ENCODE assay signal across 8 cellular contexts in genomic region chr17:733743-734142, GRCh38. TPM values are rescaled to one million over a fixed set of nuclear protein-coding genes. Genes with fewer than 3 reads are reported as not detected.
DNase-seq lines count a peak whose midpoint lies in the region; ATAC-seq and TF ChIP-seq lines count a peak whose summit lies in the region.

No MANE protein-coding gene starts in this region.

- H3K9me3 Mint-ChIP-seq in memory B cell: no peaks in the 10 kb centered on the region

- no peak for TF ChIP-seq CTCF in AG09309 (IDR thresholded peaks at IDR 0.05; ENCODE audit: control insufficient read depth, insufficient read depth, low read depth, low read length, missing control alignments)
- TF ChIP-seq CTCF in HCT116 (IDR thresholded peaks at IDR 0.05 in 2 of 3, conservative IDR thresholded peaks at IDR 0.05 in 1 of 3; ENCODE audit: borderline replicate concordance in 1 of 3, insufficient read depth in 1 of 3, low read depth in 2 of 3, low read length in 2 of 3): no peak

- ATAC-seq in HCT116: no peak
- ATAC-seq in memory B cell (ENCODE audit: low read depth): no peak
- ATAC-seq in GM21381 (IDR thresholded peaks at IDR 0.05; ENCODE audit: unreplicated experiment): no peak
- no peak for ATAC-seq in GM19463 (IDR thresholded peaks at IDR 0.05; ENCODE audit: unreplicated experiment)

- peak overlapping the region; percentile 87 for H3K4me3 Mint-ChIP-seq in memory B cell

- H3K4me3 ChIP-seq in AG09309 (ENCODE audit: control insufficient read depth, low read depth, low read length): peak overlapping the region; percentile 87
- peak overlapping the region; percentile 74 to 76 for H3K4me3 ChIP-seq in HCT116 (replicated peaks in 1 of 2; ENCODE audit: low read depth in 1 of 2, low read length in 2 of 2)
- peak overlapping the region; percentile 77 for H3K4me3 ChIP-seq in adipocyte (ENCODE audit: low read length)

- H3K36me3 ChIP-seq in HCT116 (ENCODE audit: control insufficient read depth in 1 of 2, insufficient read depth in 2 of 2, low read length in 2 of 2) (peaks cover 8 to 19% of the 10 kb centered on the region in 2 experiments; a peak in 3 of 4 replicates), adipocyte (ENCODE audit: control insufficient read depth, insufficient read depth, low read length, severe bottlenecking) (peaks cover 12% of the 10 kb centered on the region)

- TF ChIP-seq RAD21 in HCT116 (IDR thresholded peaks at IDR 0.05; ENCODE audit: low read depth): no peak

- H2AFZ ChIP-seq in HCT116 (ENCODE audit: low read depth, low read length, poor library complexity, severe bottlenecking): no peak overlapping the region

- H3K27ac ChIP-seq in HCT116 (ENCODE audit: low read depth, low read length): peak overlapping the region; percentile 84

- peak overlapping the region; percentile 87 for H3K9ac ChIP-seq in HCT116 (ENCODE audit: low read length)
- peak overlapping the region; percentile 75 for H3K9ac ChIP-seq in adipocyte (ENCODE audit: low read length)

- H3K27ac Mint-ChIP-seq in memory B cell: no peak overlapping the region

- H3K4me1 Mint-ChIP-seq in memory B cell: peaks cover 4% of the 10 kb centered on the region

- POLR2A ChIA-PET in HCT116 (lab: Charles Lee): no interaction called here

- H3K4me1 ChIP-seq in HCT116 (ENCODE audit: control insufficient read depth in 1 of 2, insufficient read depth in 2 of 2, low read length in 2 of 2): peaks cover 3 to 22% of the 10 kb centered on the region in 2 experiments; a peak in 3 of 4 replicates
- H3K4me1 ChIP-seq in adipocyte (ENCODE audit: control insufficient read depth, insufficient read depth, low read length): peaks cover 7% of the 10 kb centered on the region

- no peaks in the 10 kb centered on the region for H4K20me1 ChIP-seq in HCT116 (ENCODE audit: insufficient read depth)

- H3K79me2 ChIP-seq in HCT116 (ENCODE audit: insufficient read depth, low read length): peaks cover 58% of the 10 kb centered on the region

- peak overlapping the region; percentile 90 for H3K4me2 ChIP-seq in HCT116 (ENCODE audit: low read length)

- no peaks in the 10 kb centered on the region for H3K9me2 ChIP-seq in HCT116 (ENCODE audit: insufficient read depth)

- H3K9me3 ChIP-seq in HCT116 (ENCODE audit: control insufficient read depth in 1 of 2, insufficient read depth in 1 of 2, low read depth in 1 of 2, low read length in 2 of 2): no peaks in the 10 kb centered on the region
- H3K9me3 ChIP-seq in adipocyte (ENCODE audit: control insufficient read depth, low read length): no peaks in the 10 kb centered on the region

- intact Hi-C loops in HCT116 (cut with micrococcal nuclease): no loop called here

- no peaks in the 10 kb centered on the region for H3K36me3 Mint-ChIP-seq in memory B cell

- RAD21 ChIA-PET in HCT116 (lab: Charles Lee; ENCODE audit: low non-redundant PET in 1 of 2, low total read pairs in 2 of 2, uncharacterized antibody in 2 of 2, unreplicated experiment in 2 of 2): no interaction called here

- TF ChIP-seq POLR2A in HCT116 (IDR thresholded peaks at IDR 0.05; ENCODE audit: borderline replicate concordance, extremely low read depth, insufficient read depth, insufficient read length): no peak

- CTCF ChIA-PET in HCT116 (lab: Charles Lee): interaction anchor here (0.6 to 1.1 kb wide), 3 partner anchors 263 to 347 kb away, joined by 3 to 4 read pairs (median 4); partner anchors contain the start of gene TIMM22

- H3K27me3 ChIP-seq in HCT116 (ENCODE audit: insufficient read depth, low read length) (no peaks in the 10 kb centered on the region), adipocyte (replicated peaks; ENCODE audit: control insufficient read depth, insufficient read depth, low read length) (no peaks in the 10 kb centered on the region)

- TSS peak; percentile 63 for BruUV-seq in HCT116 (replicated peaks; lab: Mats Ljungman, UMichigan)

- no peak for DNase-seq in AG09309 (ENCODE audit: low read depth)
- DNase-seq in HCT116 (ENCODE audit: low read depth, low spot score): no peak
- no peak for DNase-seq in adipocyte (ENCODE audit: low read depth)
- DNase-seq in memory B cell (ENCODE audit: low spot score in 2 of 2): no peak
- no peak for DNase-seq in foreskin melanocyte
- no peak for DNase-seq in DMS153 (lab: John Stamatoyannopoulos, UW)

- H3K27me3 Mint-ChIP-seq in memory B cell: no peaks in the 10 kb centered on the region

TF ChIP-seq in HCT116, 20 proteins besides CTCF, POLR2A, EP300 and RAD21:
- no peak for TF ChIP-seq SP1 (IDR thresholded peaks at IDR 0.05; ENCODE audit: low read depth)
- TF ChIP-seq REST (IDR thresholded peaks at IDR 0.05; ENCODE audit: low read depth): no peak
- no peak for TF ChIP-seq SRF (IDR thresholded peaks at IDR 0.05; ENCODE audit: low read depth)
- no peak for TF ChIP-seq ELF1 (IDR thresholded peaks at IDR 0.05; ENCODE audit: borderline replicate concordance, low read depth)
- TF ChIP-seq ATF3 (IDR thresholded peaks at IDR 0.05): no peak
- TF ChIP-seq ZFX (IDR thresholded peaks at IDR 0.05): no peak
- TF ChIP-seq ZBTB33 (IDR thresholded peaks at IDR 0.05; ENCODE audit: extremely low read depth, insufficient replicate concordance, low read length): no peak
- TF ChIP-seq SIN3A (IDR thresholded peaks at IDR 0.05; ENCODE audit: low read depth): no peak
- TF ChIP-seq FOSL1 (IDR thresholded peaks at IDR 0.05; ENCODE audit: low read depth): no peak
- no peak for TF ChIP-seq CBX3 (IDR thresholded peaks at IDR 0.05; ENCODE audit: low read depth)
- TF ChIP-seq POLR2AphosphoS5 (IDR thresholded peaks at IDR 0.05; ENCODE audit: low read depth, low read length): no peak
- no peak for TF ChIP-seq CEBPB (IDR thresholded peaks at IDR 0.05; ENCODE audit: low read depth)
- no peak for TF ChIP-seq MAX (IDR thresholded peaks at IDR 0.05)

RNA-seq across cellular contexts. Expression of gene TLCD3A, which starts 1.3 kb away (rescaled TPM):
- total RNA-seq in HCT116 (2021; ENCODE audit: unreplicated experiment): 26.0 TPM
- polyA plus RNA-seq in HCT116 (2012): 25.2 and 28.6 TPM in 2 replicates

RNA-seq across cellular contexts. Expression of gene GEMIN4, which starts 18.3 kb away (rescaled TPM):
- total RNA-seq in HCT116 (2021; ENCODE audit: unreplicated experiment): 53.2 TPM
- 28.6 and 31.0 TPM in 2 replicates for polyA plus RNA-seq in HCT116 (2012)

RNA-seq across cellular contexts. Expression of gene VPS53, which starts 19.1 kb away (rescaled TPM):
- total RNA-seq in HCT116 (2021; ENCODE audit: unreplicated experiment): 47.8 TPM
- 20.5 and 22.6 TPM in 2 replicates for polyA plus RNA-seq in HCT116 (2012)

RNA-seq across cellular contexts. Expression of gene GLOD4, which starts 48.3 kb away (rescaled TPM):
- total RNA-seq in HCT116 (2021; ENCODE audit: unreplicated experiment): 80.7 TPM
- polyA plus RNA-seq in HCT116 (2012): 70.6 and 83.4 TPM in 2 replicates

RNA-seq across cellular contexts. Expression of gene MRM3, which starts 48.4 kb away (rescaled TPM):
- total RNA-seq in HCT116 (2021; ENCODE audit: unreplicated experiment): 32.6 TPM
- polyA plus RNA-seq in HCT116 (2012): 26.2 and 26.4 TPM in 2 replicates
